24 cellular contexts compared by ENCODE assay signal in the genomic region with DNA sequence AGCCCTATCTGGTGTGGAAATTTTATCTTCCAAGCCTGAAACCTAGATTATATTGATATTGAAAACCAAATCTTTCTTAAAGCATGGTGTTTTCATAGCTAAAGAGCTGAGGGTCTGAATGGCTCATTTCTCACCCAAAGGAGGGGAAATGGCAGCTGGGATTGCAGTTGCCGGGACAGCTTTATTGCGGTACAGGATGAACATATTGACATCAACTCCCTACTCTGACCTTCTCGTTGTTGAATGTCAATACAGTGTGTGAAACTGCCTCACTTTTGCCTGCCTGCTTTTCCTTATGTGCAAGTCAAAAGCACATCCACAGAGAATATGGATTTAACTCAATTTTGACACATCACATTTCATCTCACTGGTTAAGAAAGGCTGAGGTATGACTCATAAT.
"Had no signal": no experiment of that assay in that cellular context is flagged by ENCODE, and none has a peak within 500 bp of the region (broad histone marks: within the 10 kb centered on the region; RNA-seq: fewer than 3 reads in every experiment).

No MANE protein-coding gene starts in this region.

- H3K27ac ChIP-seq: RWPE1 had no signal

- ATAC-seq: HepG2, Panc1, PC-3 had no signal

- H3K4me3 ChIP-seq: MG63 had no signal

- H3K9me3 ChIP-seq: MG63, SK-N-SH had no signal

- H3K9ac ChIP-seq: SK-N-SH had no signal

- H3K27me3 ChIP-seq: MG63 had no signal

- DNase-seq: IMR-90, Karpas-422, KG1, MG63, NCI-H1092 treated with DMSO at 0.1 percent for 48 hours, NCI-H1417, NCI-H1436 treated with DMSO at 0.1 percent for 48 hours, NCI-H187, NCI-H2029, NCI-H2081 treated with DMSO at 0.1 percent for 48 hours, NCI-H2171, NCI-H226, NCI-H446, NCI-H510A, NCI-H524 treated with DMSO at 0.1 percent for 48 hours, NCI-H69, NCI-H774, PC-3, SHP77, SK-N-SH, SW 1271 had no signal
